In the genomic region with DNA sequence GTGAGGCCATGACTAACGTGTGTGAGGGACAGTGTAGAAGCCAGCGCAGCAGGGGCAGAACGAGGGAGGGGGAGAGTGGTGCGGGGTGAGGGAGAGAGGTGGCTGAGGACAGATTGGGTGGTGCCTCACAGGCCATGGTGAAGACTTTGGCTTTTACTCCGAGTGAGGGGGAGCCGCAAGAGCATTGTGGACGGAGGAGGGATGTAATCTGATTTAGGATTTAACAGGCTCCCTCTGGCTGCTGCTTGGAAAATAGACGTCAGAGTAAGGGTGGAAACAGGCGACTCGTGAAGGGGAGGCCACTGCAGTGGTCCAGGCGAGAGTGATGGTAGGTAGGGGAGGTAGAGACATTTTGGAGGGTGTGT, we compare ENCODE assay signal across 10 cellular contexts. TPM values are rescaled to one million over a fixed set of nuclear protein-coding genes. Genes with fewer than 3 reads are reported as not detected.
DNase-seq lines count a peak whose midpoint lies in the region; TF ChIP-seq lines count a peak whose summit lies in the region.
"Had no signal": no experiment of that assay in that cellular context is flagged by ENCODE, and none has a peak within 500 bp of the region (broad histone marks: within the 10 kb centered on the region; RNA-seq: fewer than 3 reads in every experiment).

No MANE protein-coding gene starts in this region.

- H3K27ac Mint-ChIP-seq in osteocyte (ENCODE audit: unreplicated experiment) (no peak overlapping the region), CD14-positive monocyte (peak overlapping the region in 1 of 7 donors; percentile 55)

- H3K4me1 Mint-ChIP-seq in osteocyte (ENCODE audit: unreplicated experiment), result no peaks in the 10 kb centered on the region
- H3K4me1 Mint-ChIP-seq in CD14-positive monocyte, result peaks cover 2% of the 10 kb centered on the region

- H3K9me3 Mint-ChIP-seq in osteocyte (ENCODE audit: unreplicated experiment), result no peaks in the 10 kb centered on the region
- H3K9me3 Mint-ChIP-seq in CD14-positive monocyte, result peaks cover 0 to 3% (median 0%) of the 10 kb centered on the region in 7 donors
- H3K9me3 Mint-ChIP-seq: T-cell had no signal

- H3K36me3 Mint-ChIP-seq in osteocyte (ENCODE audit: unreplicated experiment) (no peaks in the 10 kb centered on the region), CD14-positive monocyte (peaks cover 0 to 3% of the 10 kb centered on the region in 2 donors)

- H3K4me3 ChIP-seq in fibroblast of lung (replicated peaks in 1 of 4; ENCODE audit: control extremely low read depth in 1 of 4, insufficient read depth in 1 of 4, low read depth in 3 of 4, low read length in 4 of 4), result no peak overlapping the region

- H3K79me2 ChIP-seq in fibroblast of lung (ENCODE audit: control insufficient read depth, insufficient read depth, low read length), result no peaks in the 10 kb centered on the region

- peak in 1 of 2 donors; percentile 45 for TF ChIP-seq CTCF in fibroblast of lung (conservative IDR thresholded peaks at IDR 0.05 in 1 of 2, IDR thresholded peaks at IDR 0.05 in 1 of 2; ENCODE audit: low read depth in 1 of 2, low read length in 2 of 2)
- TF ChIP-seq CTCF in osteocyte (IDR thresholded peaks at IDR 0.05), result peak; percentile 32
- no peak for TF ChIP-seq CTCF in CD14-positive monocyte (IDR thresholded peaks at IDR 0.05)

- H3K4me2 ChIP-seq in fibroblast of lung (ENCODE audit: extremely low read depth, insufficient read depth, low read length), result no peak overlapping the region

- H3K36me3 ChIP-seq in fibroblast of lung (ENCODE audit: control insufficient read depth, insufficient read depth, low read length), result no peaks in the 10 kb centered on the region

- no peaks in the 10 kb centered on the region for H3K27me3 ChIP-seq in fibroblast of lung (ENCODE audit: control insufficient read depth, insufficient read depth, low read length)

- H3K9ac ChIP-seq in fibroblast of lung (ENCODE audit: insufficient read depth, low read length), result no peak overlapping the region

- H3K9me3 ChIP-seq in fibroblast of lung (ENCODE audit: control insufficient read depth, insufficient read depth, low read depth, low read length), result no peaks in the 10 kb centered on the region

- DNase-seq in ELR (ENCODE audit: low read depth) (peak; percentile 20), NCI-H69 (lab: John Stamatoyannopoulos, UW) (peak; percentile 24), fibroblast of lung (ENCODE audit: low read depth in 2 of 2) (peak; percentile 21 to 52), osteocyte (ENCODE audit: extremely low spot score, unreplicated experiment) (no peak), CD14-positive monocyte (ENCODE audit: low spot score) (no peak), HuH-7 (ENCODE audit: low spot score) (no peak), SIG-M5 (lab: John Stamatoyannopoulos, UW) (no peak)
- no peak for DNase-seq in activated CD8-positive, alpha-beta memory T cell treated with anti-CD3 and anti-CD28 coated beads, Interleukin-2, amount 50 U/mL, for 48 hours
- DNase-seq: T-cell had no signal

- no peak overlapping the region for H3K4me3 Mint-ChIP-seq in osteocyte (ENCODE audit: unreplicated experiment)
- H3K4me3 Mint-ChIP-seq in CD14-positive monocyte, result no peak overlapping the region

- peak overlapping the region; percentile 59 for H2AFZ ChIP-seq in fibroblast of lung (ENCODE audit: low read length)

- H4K20me1 ChIP-seq in fibroblast of lung (ENCODE audit: control insufficient read depth, extremely low read depth, insufficient read depth, low read length), result no peaks in the 10 kb centered on the region

- H3K27me3 Mint-ChIP-seq in osteocyte (ENCODE audit: unreplicated experiment), result no peaks in the 10 kb centered on the region
- peaks cover 0 to 5% (median 0%) of the 10 kb centered on the region in 3 donors for H3K27me3 Mint-ChIP-seq in CD14-positive monocyte (ENCODE audit: low read depth in 3 of 3)

- intact Hi-C loops in CD14-positive monocyte (cut with micrococcal nuclease), result loop anchor here in 1 of 2 donors (10.0 kb wide), 1 partner anchor 472 kb away; no protein-coding TSS in a partner anchor

- no peaks in the 10 kb centered on the region for H3K4me1 ChIP-seq in fibroblast of lung (ENCODE audit: control insufficient read depth, extremely low read depth, insufficient read depth, low read length)

- H3K27ac ChIP-seq in fibroblast of lung (ENCODE audit: insufficient read depth, low read length), result no peak overlapping the region

RNA-seq across cellular contexts. Expression of gene PPP1R3F, which starts 13.0 kb away (rescaled TPM):
- 6.8 and 10.8 TPM in 2 replicates for total RNA-seq in fibroblast of lung
- 0.93 and 0.95 TPM in 2 replicates for polyA plus RNA-seq in fibroblast of lung
- polyA plus RNA-seq in fibroblast of lung (2012), result 1.4 and 1.5 TPM in 2 replicates
- polyA minus RNA-seq in fibroblast of lung (ENCODE audit: low replicate concordance), result 0.19 and 0.86 TPM in 2 replicates
- 9.0 and 9.2 TPM in 2 replicates for total RNA-seq in osteocyte
- polyA plus RNA-seq in CD14-positive monocyte, result 1 to 10 TPM in 1 of 2 donors, under 1 TPM in 1; 0.47 to 1.6 TPM

RNA-seq across cellular contexts. Expression of gene FOXP3, which starts 18.1 kb away (rescaled TPM):
- total RNA-seq in fibroblast of lung (under 0.01 TPM in 1 of 2 replicates, not detected in the other), osteocyte (0.13 TPM in 1 of 2 replicates, not detected in the other)
- polyA plus RNA-seq in fibroblast of lung (0.03 TPM in 1 of 2 replicates, not detected in the other), CD14-positive monocyte (under 1 TPM in 1 of 2 donors, not detected in 1; 0.10 TPM)
- polyA plus RNA-seq in fibroblast of lung (2012), result 0.14 TPM in 1 of 2 replicates, not detected in the other
- polyA minus RNA-seq in fibroblast of lung (ENCODE audit: low replicate concordance), result not detected in 2 replicates

RNA-seq across cellular contexts. Expression of gene GAGE10, which starts 20.8 kb away (rescaled TPM):
- total RNA-seq in fibroblast of lung, result not detected in 2 replicates
- not detected in 2 replicates for polyA plus RNA-seq in fibroblast of lung
- polyA plus RNA-seq in fibroblast of lung (2012), result not detected in 2 replicates
- not detected in 2 replicates for polyA minus RNA-seq in fibroblast of lung (ENCODE audit: low replicate concordance)
- not detected in 2 replicates for total RNA-seq in osteocyte
- polyA plus RNA-seq in CD14-positive monocyte, result not detected
- total RNA-seq: lower leg skin had no signal

RNA-seq across cellular contexts. Expression of gene GAGE12J, which starts 39.2 kb away (rescaled TPM):
- total RNA-seq in fibroblast of lung (not detected in 2 replicates), osteocyte (not detected in 2 replicates)
- polyA plus RNA-seq in fibroblast of lung (not detected in 2 replicates), CD14-positive monocyte (not detected)
- polyA plus RNA-seq in fibroblast of lung (2012), result not detected in 2 replicates
- not detected in 2 replicates for polyA minus RNA-seq in fibroblast of lung (ENCODE audit: low replicate concordance)
- total RNA-seq: lower leg skin, T-cell had no signal

RNA-seq across cellular contexts. Expression of gene CCDC22, which starts 47.4 kb away (rescaled TPM):
- total RNA-seq in fibroblast of lung (7.2 and 8.9 TPM in 2 replicates), osteocyte (14.1 and 14.3 TPM in 2 replicates)
- polyA plus RNA-seq in fibroblast of lung (4.6 and 7.4 TPM in 2 replicates), CD14-positive monocyte (10 to 100 TPM; 36.2 to 36.3 TPM)
- polyA plus RNA-seq in fibroblast of lung (2012), result 8.8 and 12.7 TPM in 2 replicates
- polyA minus RNA-seq in fibroblast of lung (ENCODE audit: low replicate concordance), result 9.0 and 38.4 TPM in 2 replicates

Comparison
In these comparisons a context has a peak if more than half of its experiments do, and no peak if none do; other contexts are left out.
1. DNase-seq: peak in ELR (single experiment), NCI-H69 (single experiment) and fibroblast of lung (2 of 2); none in osteocyte (single experiment), activated CD8-positive, alpha-beta memory T cell treated with anti-CD3 and anti-CD28 coated beads, Interleukin-2, amount 50 U/mL, for 48 hours (single experiment), CD14-positive monocyte (single experiment), HuH-7 (single experiment) and SIG-M5 (single experiment).